ENCODE assay signal across 33 cellular contexts in the genomic region with DNA sequence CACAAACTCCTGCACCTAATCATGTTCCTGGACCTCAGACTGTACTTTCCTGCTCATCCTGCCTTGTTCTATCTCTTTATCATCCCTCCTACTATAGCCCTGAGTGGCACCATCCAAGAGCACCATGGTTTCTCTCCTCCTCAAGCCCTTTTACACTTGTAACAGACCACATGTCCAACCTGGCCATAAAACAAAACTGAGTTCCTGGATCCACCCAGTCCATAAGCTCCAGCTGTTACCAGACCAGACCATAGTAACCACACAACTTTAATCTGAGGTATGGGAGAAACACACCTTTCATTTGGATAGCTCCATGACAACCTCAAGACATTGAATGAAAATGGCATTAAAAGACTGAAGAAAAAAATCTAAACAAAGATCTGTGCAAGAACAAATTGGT. TPM values are rescaled to one million over a fixed set of nuclear protein-coding genes. Genes with fewer than 3 reads are reported as not detected.
"Had no signal": no experiment of that assay in that cellular context is flagged by ENCODE, and none has a peak within 500 bp of the region (broad histone marks: within the 10 kb centered on the region; RNA-seq: fewer than 3 reads in every experiment).

No MANE protein-coding gene starts in this region.

- H3K36me3 ChIP-seq: neural progenitor cell, ovary, right lobe of liver, sigmoid colon, suprapubic skin, tibial artery, transverse colon, upper lobe of left lung, vagina had no signal

- ATAC-seq: natural killer cell; psoas muscle; right cardiac atrium; right lobe of liver; stimulated activated memory B cell treated with anti-CD40 and anti-IgM and Interleukin-4, amounts not matched to agents 10 μg/mL and 1 μg/mL and 100 μg/mL, for 72 hours; stimulated activated naive CD8-positive, alpha-beta T cell treated with anti-CD3 and anti-CD28 coated beads, Interleukin-15, amount 100 ng/mL, for 72 hours; stimulated activated naive CD8-positive, alpha-beta T cell treated with anti-CD3 and anti-CD28 coated beads, Interleukin-15, Interleukin-2, amounts not matched to agents 100 U/mL and 50 U/mL, for 24 hours had no signal

- H3K4me3 ChIP-seq: neural progenitor cell, ovary, psoas muscle, right lobe of liver, sigmoid colon, smooth muscle cell, spleen, suprapubic skin, testis, tibial artery, transverse colon, upper lobe of left lung, vagina had no signal

- H3K27me3 Mint-ChIP-seq: progenitor cell of endocrine pancreas; stimulated activated naive CD8-positive, alpha-beta T cell treated with anti-CD3 and anti-CD28 coated beads, Interleukin-15, amount 100 ng/mL, for 72 hours had no signal

- H3K9me3 ChIP-seq: ovary, psoas muscle, right lobe of liver, sigmoid colon, spleen, suprapubic skin, testis, tibial artery, transverse colon, upper lobe of left lung, vagina had no signal

- H3K4me1 Mint-ChIP-seq: natural killer cell; nephron; stimulated activated memory B cell treated with anti-CD40 and anti-IgM and Interleukin-4, amounts not matched to agents 10 μg/mL and 1 μg/mL and 100 μg/mL, for 72 hours; stimulated activated naive CD8-positive, alpha-beta T cell treated with anti-CD3 and anti-CD28 coated beads, Interleukin-15, amount 100 ng/mL, for 72 hours had no signal

- H3K4me3 Mint-ChIP-seq: natural killer cell; nephron; neural progenitor cell; stimulated activated memory B cell treated with anti-CD40 and anti-IgM and Interleukin-4, amounts not matched to agents 10 μg/mL and 1 μg/mL and 100 μg/mL, for 72 hours; stimulated activated naive CD8-positive, alpha-beta T cell treated with anti-CD3 and anti-CD28 coated beads, Interleukin-15, amount 100 ng/mL, for 72 hours had no signal

- H3K27me3 ChIP-seq: neural progenitor cell, ovary, right lobe of liver, sigmoid colon, spleen, suprapubic skin, testis, tibial artery, transverse colon, upper lobe of left lung, vagina had no signal

- H3K27ac Mint-ChIP-seq: natural killer cell; nephron; neural progenitor cell; progenitor cell of endocrine pancreas; stimulated activated memory B cell treated with anti-CD40 and anti-IgM and Interleukin-4, amounts not matched to agents 10 μg/mL and 1 μg/mL and 100 μg/mL, for 72 hours; stimulated activated naive CD8-positive, alpha-beta T cell treated with anti-CD3 and anti-CD28 coated beads, Interleukin-15, amount 100 ng/mL, for 72 hours had no signal

- H3K36me3 Mint-ChIP-seq: natural killer cell; stimulated activated memory B cell treated with anti-CD40 and anti-IgM and Interleukin-4, amounts not matched to agents 10 μg/mL and 1 μg/mL and 100 μg/mL, for 72 hours had no signal

- DNase-seq: natural killer cell; occipital lobe; ovary; posterior cingulate gyrus; psoas muscle; right cardiac atrium; right lobe of liver; sigmoid colon; spleen; stimulated activated CD4-positive, alpha-beta T cell treated with anti-CD3 and anti-CD28 coated beads, Interleukin-12 subunit alpha, Interleukin-12 subunit beta, amount 100 ng/mL, for 4 hours; stimulated activated CD4-positive, alpha-beta T cell treated with anti-CD3 and anti-CD28 coated beads, Interleukin-1b, Interleukin-23, amount 100 ng/mL, for 48 hours; stimulated activated CD4-positive, alpha-beta T cell treated with anti-CD3 and anti-CD28 coated beads, Interleukin-4, amount 100 ng/mL, for 1 hour; stimulated activated CD4-positive, alpha-beta T cell treated with anti-CD3 and anti-CD28 coated beads, Interleukin-4, amount 100 ng/mL, for 4 hours; stimulated activated CD8-positive, alpha-beta memory T cell treated with anti-CD3 and anti-CD28 coated beads, Interleukin-4, amount 100 ng/mL, for 48 hours; stimulated activated naive CD4-positive, alpha-beta T cell; stimulated activated naive CD8-positive, alpha-beta T cell treated with anti-CD3 and anti-CD28 coated beads, Interleukin-15, amount 100 ng/mL, for 72 hours; stimulated activated naive CD8-positive, alpha-beta T cell treated with anti-CD3 and anti-CD28 coated beads, Interleukin-15, Interleukin-2, amounts not matched to agents 100 U/mL and 50 U/mL, for 24 hours; substantia nigra; testis; tibial artery; transverse colon; upper lobe of left lung had no signal

- H3K9me3 Mint-ChIP-seq: natural killer cell; nephron; stimulated activated memory B cell treated with anti-CD40 and anti-IgM and Interleukin-4, amounts not matched to agents 10 μg/mL and 1 μg/mL and 100 μg/mL, for 72 hours; stimulated activated naive CD8-positive, alpha-beta T cell treated with anti-CD3 and anti-CD28 coated beads, Interleukin-15, amount 100 ng/mL, for 72 hours had no signal

- FAIRE-seq: urothelium cell line had no signal

- H3K27ac ChIP-seq: neural progenitor cell, ovary, parathyroid adenoma, psoas muscle, right lobe of liver, sigmoid colon, spleen, suprapubic skin, testis, tibial artery, transverse colon, upper lobe of left lung, vagina had no signal

- H3K4me1 ChIP-seq: neural progenitor cell, parathyroid adenoma, psoas muscle, right lobe of liver, sigmoid colon, suprapubic skin, testis, tibial artery, transverse colon, upper lobe of left lung, vagina had no signal

RNA-seq across cellular contexts. Expression of a gene that starts 9.1 kb away (rescaled TPM):
- total RNA-seq: natural killer cell, osteoblast, progenitor cell of endocrine pancreas had no signal
- polyA plus RNA-seq: neural cell had no signal

RNA-seq across cellular contexts. Expression of a gene that starts 53.1 kb away (rescaled TPM):
- total RNA-seq: natural killer cell had no signal
